In the genomic region with DNA sequence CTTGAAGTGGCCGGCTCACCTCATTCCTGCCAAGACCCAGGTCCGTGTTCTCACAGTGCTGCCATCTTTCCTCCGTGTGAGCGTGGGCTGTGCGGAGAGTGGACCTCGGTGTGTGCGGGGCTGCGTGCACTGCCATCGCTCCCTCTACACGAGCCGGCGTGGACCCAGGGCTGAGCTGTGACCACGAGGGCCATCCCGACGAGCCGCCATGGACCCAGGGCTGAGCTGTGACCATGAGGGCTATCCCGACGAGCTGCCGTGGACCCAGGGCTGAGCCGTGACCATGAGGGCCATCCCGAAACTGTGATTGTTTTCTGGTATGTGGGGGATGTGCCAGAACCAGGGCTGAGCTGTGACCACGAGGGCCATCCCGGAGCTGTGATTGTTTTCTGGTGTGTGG, we compare ENCODE assay signal across 19 cellular contexts. TPM values are rescaled to one million over a fixed set of nuclear protein-coding genes. Genes with fewer than 3 reads are reported as not detected.
DNase-seq lines count a peak whose midpoint lies in the region; ATAC-seq and TF ChIP-seq lines count a peak whose summit lies in the region.
"Had no signal": no experiment of that assay in that cellular context is flagged by ENCODE, and none has a peak within 500 bp of the region (broad histone marks: within the 10 kb centered on the region; RNA-seq: fewer than 3 reads in every experiment).

No MANE protein-coding gene starts in this region.

- H3K4me1 ChIP-seq in left ventricle myocardium inferior: peaks cover 50% of the 10 kb centered on the region
- H3K4me1 ChIP-seq in skeletal muscle tissue (ENCODE audit: control insufficient read depth in 3 of 3, insufficient read depth in 3 of 3, low read length in 3 of 3): peaks cover 48 to 69% (median 66%) of the 10 kb centered on the region in 3 donors
- H3K4me1 ChIP-seq: SJCRH30 had no signal

- no peaks in the 10 kb centered on the region for H3K27me3 ChIP-seq in left ventricle myocardium inferior (ENCODE audit: low read depth)
- peaks cover 0 to under 1% (median 0%) of the 10 kb centered on the region in 3 donors for H3K27me3 ChIP-seq in skeletal muscle tissue (ENCODE audit: control insufficient read depth in 3 of 3, insufficient read depth in 3 of 3, low read length in 3 of 3)
- H3K27me3 ChIP-seq: SJCRH30 had no signal

- peak overlapping the region; percentile 87 for H3K27ac ChIP-seq in left ventricle myocardium inferior (replicated peaks)
- H3K27ac ChIP-seq in skeletal muscle tissue (ENCODE audit: low read depth, low read length): peak overlapping the region; percentile 90
- H3K27ac ChIP-seq: SJCRH30 had no signal

- DNase-seq in left ventricle myocardium inferior: no peak
- DNase-seq in left cardiac atrium: no peak
- DNase-seq: DMS53, GDM1, Karpas-422, MV-4-11, NCI-H1105 treated with DMSO at 0.1 percent for 48 hours, NCI-H2029 treated with DMSO at 0.1 percent for 48 hours, NCI-H345, NCI-H524, NCI-H774, SJCRH30 had no signal

- TF ChIP-seq CTCF in left ventricle myocardium inferior (IDR thresholded peaks at IDR 0.05; ENCODE audit: borderline replicate concordance): no peak

- H3K9me3 ChIP-seq in left ventricle myocardium inferior (replicated peaks): no peaks in the 10 kb centered on the region
- H3K9me3 ChIP-seq in skeletal muscle tissue (ENCODE audit: control insufficient read depth in 3 of 3, low read length in 3 of 3): no peaks in the 10 kb centered on the region
- H3K9me3 ChIP-seq: SJCRH30 had no signal

- intact Hi-C loops in left ventricle myocardium inferior (cut with micrococcal nuclease): no loop called here
- intact Hi-C loops in left cardiac atrium (cut with DNase I): no loop called here

- peak overlapping the region in 1 of 3 donors; percentile 33 for H3K9ac ChIP-seq in skeletal muscle tissue (ENCODE audit: low read depth in 1 of 3, low read length in 3 of 3)

- H3K4me3 ChIP-seq in left ventricle myocardium inferior (no peak overlapping the region), skeletal muscle tissue (ENCODE audit: low read length in 3 of 3) (no peak overlapping the region)
- H3K4me3 ChIP-seq: GM23338, SJCRH30 had no signal

- no peak for ATAC-seq in left cardiac atrium
- ATAC-seq in esophagus mucosa: peak; percentile 9
- no peak for ATAC-seq in GM21528 (IDR thresholded peaks at IDR 0.05; ENCODE audit: low FRiP score, unreplicated experiment)
- no peak for ATAC-seq in HG02970 (IDR thresholded peaks at IDR 0.05; ENCODE audit: low FRiP score, unreplicated experiment)
- ATAC-seq: Panc1 had no signal

- H3K36me3 ChIP-seq in left ventricle myocardium inferior (no peaks in the 10 kb centered on the region), skeletal muscle tissue (ENCODE audit: control insufficient read depth in 3 of 3, insufficient read depth in 3 of 3, low read length in 3 of 3) (peaks cover 0 to 2% (median under 1%) of the 10 kb centered on the region in 3 donors)
- H3K36me3 ChIP-seq: SJCRH30 had no signal

RNA-seq across cellular contexts. Expression of a gene that starts 8.9 kb away (rescaled TPM):
- total RNA-seq in left ventricle myocardium inferior: 25.3 TPM
- total RNA-seq in left cardiac atrium: 10 to 100 TPM; 31.3 to 32.9 TPM
- 154 TPM for total RNA-seq in esophagus mucosa
- 14.1 TPM for total RNA-seq in skeletal muscle tissue

RNA-seq across cellular contexts. Expression of a gene that starts 14.5 kb away (rescaled TPM):
- 3.1 TPM for total RNA-seq in left ventricle myocardium inferior
- total RNA-seq in left cardiac atrium: 1 to 10 TPM in 1 of 2 donors, under 1 TPM in 1; 0.55 to 2.7 TPM
- 0.28 TPM for total RNA-seq in esophagus mucosa
- total RNA-seq in skeletal muscle tissue: 8.4 TPM
- total RNA-seq: M059J had no signal

RNA-seq across cellular contexts. Expression of a gene that starts 21.0 kb away (rescaled TPM):
- 42.6 TPM for total RNA-seq in left ventricle myocardium inferior
- total RNA-seq in left cardiac atrium: 100 to 1,000 TPM in 1 of 2 donors, 10 to 100 TPM in 1; 58.9 to 131 TPM
- 66.3 TPM for total RNA-seq in esophagus mucosa
- 90.8 TPM for total RNA-seq in skeletal muscle tissue
- total RNA-seq: M059J had no signal

RNA-seq across cellular contexts. Expression of a gene that starts 33.4 kb away (rescaled TPM):
- total RNA-seq in left ventricle myocardium inferior (not detected), left cardiac atrium (not detected), esophagus mucosa (not detected), skeletal muscle tissue (not detected)
- total RNA-seq: M059J, SJCRH30 had no signal

RNA-seq across cellular contexts. Expression of a gene that starts 34.4 kb away (rescaled TPM):
- total RNA-seq in left ventricle myocardium inferior (14.2 TPM), left cardiac atrium (10 to 100 TPM; 18.3 to 20.1 TPM), esophagus mucosa (4.7 TPM), skeletal muscle tissue (12.0 TPM)
